In genomic region chr16:53781023-53781605, GRCh38 we compare ENCODE assay signal across 1 cellular context.
TF ChIP-seq lines count a peak whose summit lies in the region.

No MANE protein-coding gene starts in this region.

TF ChIP-seq in HepG2, 621 proteins besides CTCF, POLR2A, EP300 and RAD21 (continued from another document):
- TF ChIP-seq NCOA1 (CRISPR knock-in tag; IDR thresholded peaks at IDR 0.05), result no peak
- TF ChIP-seq STAG1 (CRISPR knock-in tag; IDR thresholded peaks at IDR 0.05), result no peak
- no peak for TF ChIP-seq ZXDC (CRISPR knock-in tag; IDR thresholded peaks at IDR 0.05)
- no peak for TF ChIP-seq TRAFD1 (CRISPR knock-in tag; IDR thresholded peaks at IDR 0.05; ENCODE audit: borderline replicate concordance)
- TF ChIP-seq HCFC1 (IDR thresholded peaks at IDR 0.05; ENCODE audit: low read depth, low read length), result no peak
- TF ChIP-seq ZNF800 (CRISPR knock-in tag; IDR thresholded peaks at IDR 0.05), result no peak
- TF ChIP-seq ATF6 (CRISPR knock-in tag; conservative IDR thresholded peaks at IDR 0.05), result no peak
- no peak for TF ChIP-seq NR3C1 (CRISPR knock-in tag; IDR thresholded peaks at IDR 0.05)
- no peak for TF ChIP-seq MXD4 (CRISPR knock-in tag; IDR thresholded peaks at IDR 0.05)
- TF ChIP-seq ZNF782 (CRISPR knock-in tag; IDR thresholded peaks at IDR 0.05; ENCODE audit: borderline replicate concordance), result no peak
- TF ChIP-seq TEF (CRISPR knock-in tag; IDR thresholded peaks at IDR 0.05), result no peak
- TF ChIP-seq ZSCAN20 (CRISPR knock-in tag; IDR thresholded peaks at IDR 0.05; ENCODE audit: borderline replicate concordance), result no peak
- TF ChIP-seq SOX5 (CRISPR knock-in tag; IDR thresholded peaks at IDR 0.05; ENCODE audit: borderline replicate concordance), result peak; percentile 52; the same call in 1 of the 2 replicates
- no peak for TF ChIP-seq NFE2 (CRISPR knock-in tag; IDR thresholded peaks at IDR 0.05)
- TF ChIP-seq ZNF414 (CRISPR knock-in tag; IDR thresholded peaks at IDR 0.05), result no peak
- no peak for TF ChIP-seq RNF219 (CRISPR knock-in tag; IDR thresholded peaks at IDR 0.05)
- no peak for TF ChIP-seq ZNF740 (CRISPR knock-in tag; IDR thresholded peaks at IDR 0.05)
- TF ChIP-seq CREB1 (IDR thresholded peaks at IDR 0.05), result no peak
- 0 out of 2 replicates have a peak, but pooled peaks have one; percentile 42 for TF ChIP-seq CREB1 (CRISPR knock-in tag; IDR thresholded peaks at IDR 0.05)
- no peak for TF ChIP-seq IRF9 (CRISPR knock-in tag; IDR thresholded peaks at IDR 0.05; ENCODE audit: borderline replicate concordance)
- no peak for TF ChIP-seq ATF4 (CRISPR knock-in tag; IDR thresholded peaks at IDR 0.05)
- TF ChIP-seq EHMT2 (IDR thresholded peaks at IDR 0.05; ENCODE audit: borderline replicate concordance, low read depth, low read length), result no peak
- peak; percentile 39; the same call in 1 of the 2 replicates for TF ChIP-seq TBX2 (CRISPR knock-in tag; IDR thresholded peaks at IDR 0.05; ENCODE audit: borderline replicate concordance)
- 0 out of 2 replicates have a peak, but pooled peaks have one; percentile 34 for TF ChIP-seq DPF2 (CRISPR knock-in tag; IDR thresholded peaks at IDR 0.05; ENCODE audit: borderline replicate concordance, low read depth)
- peak; percentile 74; the same call in 1 of the 2 replicates for TF ChIP-seq JUNB (CRISPR knock-in tag; IDR thresholded peaks at IDR 0.05; ENCODE audit: borderline replicate concordance)
- no peak for TF ChIP-seq MTF1 (CRISPR knock-in tag; IDR thresholded peaks at IDR 0.05)
- TF ChIP-seq ZBTB43 (CRISPR knock-in tag; conservative IDR thresholded peaks at IDR 0.05), result no peak
- TF ChIP-seq ZBTB8A (CRISPR knock-in tag; IDR thresholded peaks at IDR 0.05; ENCODE audit: borderline replicate concordance, low read depth), result no peak
- TF ChIP-seq FOXP1 (IDR thresholded peaks at IDR 0.05), result no peak
- peak; percentile 45; the same call in 1 of the 2 replicates for TF ChIP-seq FOXP1 (CRISPR knock-in tag; IDR thresholded peaks at IDR 0.05)
- TF ChIP-seq TBX3 (IDR thresholded peaks at IDR 0.05; ENCODE audit: borderline replicate concordance), result peak; percentile 30; the same call in 1 of the 2 replicates
- no peak for TF ChIP-seq ZNF530 (CRISPR knock-in tag; IDR thresholded peaks at IDR 0.05; ENCODE audit: low read depth)
